In the genomic region with DNA sequence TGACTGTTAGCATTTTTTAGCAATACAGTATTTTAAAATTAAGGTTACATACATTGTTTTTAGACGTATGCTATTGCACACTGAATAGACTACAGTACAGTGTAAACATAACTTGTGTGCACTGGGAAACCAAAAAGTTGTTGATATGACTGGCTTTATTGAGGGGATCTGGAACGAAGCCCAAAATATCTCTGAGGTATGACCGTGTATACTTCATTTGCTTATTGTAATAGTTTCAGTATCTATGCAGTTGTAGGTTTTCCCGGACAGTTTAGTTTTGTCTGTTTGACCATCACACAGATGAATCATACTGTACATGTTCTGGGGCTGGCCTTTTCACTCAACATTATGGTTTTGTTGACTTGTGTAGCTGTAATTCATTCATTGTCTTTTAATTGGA, we compare ENCODE assay signal across 14 cellular contexts. TPM values are rescaled to one million over a fixed set of nuclear protein-coding genes. Genes with fewer than 3 reads are reported as not detected.
A peak's percentile ranks its signal among the peaks of the same experiment; 100 is the strongest.
DNase-seq lines count a peak whose midpoint lies in the region; ATAC-seq, FAIRE-seq and TF ChIP-seq lines count a peak whose summit lies in the region.
"Had no signal": no experiment of that assay in that cellular context is flagged by ENCODE, and none has a peak within 500 bp of the region (broad histone marks: within the 10 kb centered on the region; RNA-seq: fewer than 3 reads in every experiment).

No MANE protein-coding gene starts in this region.

- TF ChIP-seq CTCF in HepG2 (CRISPR knock-in tag; IDR thresholded peaks at IDR 0.05) (no peak), right lobe of liver (IDR thresholded peaks at IDR 0.05) (no peak)
- TF ChIP-seq CTCF in activated CD8-positive, alpha-beta T cell treated with anti-CD3 and anti-CD28 coated beads for 36 hours (IDR thresholded peaks at IDR 0.05), result no peak

- H3K4me3 ChIP-seq in HepG2 (replicated peaks in 1 of 3; ENCODE audit: insufficient read depth in 1 of 3, low read depth in 2 of 3, low read length in 3 of 3) (no peak overlapping the region), right lobe of liver (no peak overlapping the region), right cardiac atrium (ENCODE audit: low read length) (no peak overlapping the region)
- H3K4me3 ChIP-seq: BLaER1, cardiac muscle cell had no signal

- H3K4me3 Mint-ChIP-seq in activated CD8-positive, alpha-beta T cell treated with anti-CD3 and anti-CD28 coated beads for 36 hours, result no peak overlapping the region

- no peaks in the 10 kb centered on the region for H3K79me2 ChIP-seq in HepG2 (ENCODE audit: insufficient read depth, low read length)

- POLR2A ChIA-PET in HepG2 (lab: Yijun Ruan, JAX), result interaction anchor here (1.0 to 3.9 kb wide), 9 partner anchors 11 to 170 kb away, joined by 3 to 27 read pairs (median 5); a partner anchor contains a TSS
- POLR2A ChIA-PET in activated CD8-positive, alpha-beta T cell treated with anti-CD3 and anti-CD28 coated beads for 36 hours (lab: Charles Lee), result interaction anchor here (0.6 kb wide), 1 partner anchor 334 kb away, joined by 4 read pairs; no protein-coding TSS in a partner anchor

- CTCF ChIA-PET in HepG2 (lab: Yijun Ruan, JAX; ENCODE audit: low intra/inter-chr PET ratio, low total read pairs), result no interaction called here
- CTCF ChIA-PET in activated CD8-positive, alpha-beta T cell treated with anti-CD3 and anti-CD28 coated beads for 36 hours (lab: Charles Lee), result interaction anchor here (1.6 kb wide), 1 partner anchor 21 kb away, joined by 3 read pairs; no protein-coding TSS in a partner anchor

- H3K4me1 ChIP-seq in HepG2 (ENCODE audit: insufficient read depth, low read length) (peaks cover 49% of the 10 kb centered on the region), right lobe of liver (peaks cover 0 to 8% (median 0%) of the 10 kb centered on the region in 4 donors), right cardiac atrium (ENCODE audit: control insufficient read depth, insufficient read depth, low read length) (no peaks in the 10 kb centered on the region)
- H3K4me1 ChIP-seq: BLaER1 had no signal

- intact Hi-C loops in HepG2 (cut with micrococcal nuclease; ENCODE audit: unreplicated experiment) (no loop called here), right lobe of liver (cut with DNase I) (loop anchor here in 1 of 2 donors (10.0 kb wide), 1 partner anchor 46 kb away; a partner anchor contains a TSS), right cardiac atrium (cut with DNase I) (loop anchor here in 2 of 4 donors (10.0 kb wide), 1 partner anchor 46 kb away; a partner anchor contains a TSS)
- intact Hi-C loops in activated CD8-positive, alpha-beta T cell treated with anti-CD3 and anti-CD28 coated beads for 36 hours (cut with micrococcal nuclease), result no loop called here

- no peaks in the 10 kb centered on the region for H4K20me1 ChIP-seq in HepG2 (ENCODE audit: insufficient read depth, low read length)
- H4K20me1 ChIP-seq: BLaER1 had no signal

- BruUV-seq in HepG2 (replicated peaks; lab: Mats Ljungman, UMichigan), result no TSS peak

- H3K36me3 ChIP-seq in HepG2 (replicated peaks in 1 of 2; ENCODE audit: control insufficient read depth in 1 of 2, insufficient read depth in 2 of 2, low read length in 2 of 2) (no peaks in the 10 kb centered on the region), right lobe of liver (no peaks in the 10 kb centered on the region)
- H3K36me3 ChIP-seq: BLaER1, cardiac muscle cell had no signal

- TF ChIP-seq EP300 in HepG2 (IDR thresholded peaks at IDR 0.05; ENCODE audit: low read depth in 2 of 2, low read length in 2 of 2), result no peak
- no peak for TF ChIP-seq EP300 in HepG2 (CRISPR knock-in tag; IDR thresholded peaks at IDR 0.05; ENCODE audit: borderline replicate concordance)

- FAIRE-seq in HepG2 (lab: Jason Lieb, UNC), result no peak
- FAIRE-seq: islet of Langerhans had no signal

- H3K36me3 Mint-ChIP-seq in activated CD8-positive, alpha-beta T cell treated with anti-CD3 and anti-CD28 coated beads for 36 hours (ENCODE audit: low read depth), result no peaks in the 10 kb centered on the region

- no peak for TF ChIP-seq RAD21 in HepG2 (CRISPR knock-in tag; IDR thresholded peaks at IDR 0.05)

- no peaks in the 10 kb centered on the region for H3K9me3 Mint-ChIP-seq in activated CD8-positive, alpha-beta T cell treated with anti-CD3 and anti-CD28 coated beads for 36 hours

- peak; percentile 60 for DNase-seq in HepG2 (ENCODE audit: low spot score)
- DNase-seq in right lobe of liver, result no peak
- no peak for DNase-seq in activated CD8-positive, alpha-beta T cell treated with anti-CD3 and anti-CD28 coated beads for 36 hours
- no peak for DNase-seq in right cardiac atrium
- DNase-seq in HuH-7.5 (ENCODE audit: low spot score), result no peak
- DNase-seq: GOT3 had no signal

- peaks cover 10% of the 10 kb centered on the region for H3K27me3 Mint-ChIP-seq in activated CD8-positive, alpha-beta T cell treated with anti-CD3 and anti-CD28 coated beads for 36 hours

- H3K9me3 ChIP-seq in HepG2 (ENCODE audit: low read length), result no peaks in the 10 kb centered on the region
- H3K9me3 ChIP-seq in right lobe of liver, result no peaks in the 10 kb centered on the region
- no peaks in the 10 kb centered on the region for H3K9me3 ChIP-seq in right cardiac atrium (ENCODE audit: control insufficient read depth, low read length)
- H3K9me3 ChIP-seq: BLaER1 had no signal

- in situ Hi-C loops in HepG2 (cut with HindIII; ENCODE audit: extremely low pct_ligation_motif_present, low pct_unique_long_range_greater_than_20kb), result loop anchor here (25.0 kb wide), 1 partner anchor 1054 kb away; a partner anchor contains a TSS

- H3K4me2 ChIP-seq in HepG2 (ENCODE audit: low read depth, low read length), result peak overlapping the region; percentile 4; the same call in 1 of the 2 replicates
- H3K4me2 ChIP-seq: BLaER1 had no signal

- 5% methylated on average over 4 of the region's 4 CpGs for WGBS in HepG2 (ENCODE audit: low lambda C conversion rate)
- WGBS in right lobe of liver (ENCODE audit: insufficient coverage, low coverage, low lambda C conversion rate, missing lambda C conversion rate), result 52% methylated on average over 4 of the region's 4 CpGs
- 61% methylated on average over 4 of the region's 4 CpGs for WGBS in right cardiac atrium

- H3K4me1 Mint-ChIP-seq in activated CD8-positive, alpha-beta T cell treated with anti-CD3 and anti-CD28 coated beads for 36 hours (ENCODE audit: low read depth), result peaks cover 19% of the 10 kb centered on the region

- TF ChIP-seq POLR2A in HepG2 (IDR thresholded peaks at IDR 0.05; ENCODE audit: insufficient read depth in 1 of 2, low read depth in 2 of 2, low read length in 2 of 2), result no peak
- TF ChIP-seq POLR2A in right lobe of liver (IDR thresholded peaks at IDR 0.05), result no peak

- H3K27me3 ChIP-seq in HepG2 (ENCODE audit: control insufficient read depth in 1 of 2, insufficient read depth in 2 of 2, low read length in 2 of 2), result peaks cover 1 to 6% of the 10 kb centered on the region in 2 experiments; a peak in 1 of 5 replicates
- no peaks in the 10 kb centered on the region for H3K27me3 ChIP-seq in right lobe of liver
- H3K27me3 ChIP-seq in right cardiac atrium (ENCODE audit: control insufficient read depth, insufficient read depth), result no peaks in the 10 kb centered on the region
- H3K27me3 ChIP-seq: BLaER1, cardiac muscle cell had no signal

- no peak overlapping the region for H2AFZ ChIP-seq in HepG2 (ENCODE audit: low read length)

- H3K9ac ChIP-seq in HepG2 (ENCODE audit: insufficient read depth, low read depth, low read length), result no peak overlapping the region
- H3K9ac ChIP-seq: BLaER1 had no signal

- ATAC-seq in HepG2 (peak; percentile 16; the same call in 1 of the 3 replicates), right lobe of liver (no peak), HG03060 (IDR thresholded peaks at IDR 0.05; ENCODE audit: low read depth, unreplicated experiment) (peak; percentile 61), right cardiac atrium (no peak), GM19328 (IDR thresholded peaks at IDR 0.05; ENCODE audit: unreplicated experiment) (no peak), GM19397 (IDR thresholded peaks at IDR 0.05; ENCODE audit: unreplicated experiment) (no peak)
- peak; percentile 35 for ATAC-seq in activated CD8-positive, alpha-beta T cell treated with anti-CD3 and anti-CD28 coated beads for 36 hours

- H3K27ac ChIP-seq in HepG2 (ENCODE audit: extremely low read length, insufficient read depth, low read length) (no peak overlapping the region), right lobe of liver (no peak overlapping the region), right cardiac atrium (ENCODE audit: low read length) (no peak overlapping the region)
- H3K27ac ChIP-seq: BLaER1, cardiac muscle cell, VCaP had no signal

- no peak overlapping the region for H3K27ac Mint-ChIP-seq in activated CD8-positive, alpha-beta T cell treated with anti-CD3 and anti-CD28 coated beads for 36 hours

RNA-seq across cellular contexts. Expression of a gene that starts 6.9 kb away (rescaled TPM):
- total RNA-seq in HepG2 (2016; rRNA removed; fragmentation: Illumina TruSeq; extraction: Trizol) (6.0 and 6.8 TPM in 2 replicates), right lobe of liver (under 1 TPM in 5 of 6 experiments, not detected in 1; 0.25 to 0.82 (median 0.51) TPM), right cardiac atrium (1 to 10 TPM; 1.6 to 5.0 (median 3.4) TPM)
- total RNA-seq in HepG2 (2016; cell fraction: cytosol; rRNA removed; fragmentation: Illumina TruSeq; extraction: Trizol; ENCODE audit: low read depth), result 1.6 and 1.7 TPM in 2 replicates
- 6.0 and 7.4 TPM in 2 replicates for total RNA-seq in HepG2 (2016; cell fraction: insoluble cytoplasmic fraction; rRNA removed; fragmentation: Illumina TruSeq; extraction: Trizol)
- 5.7 and 5.8 TPM in 2 replicates for total RNA-seq in HepG2 (2016; cell fraction: membrane; rRNA removed; fragmentation: Illumina TruSeq; extraction: Trizol)
- total RNA-seq in HepG2 (2016; cell fraction: nucleus; rRNA removed; fragmentation: Illumina TruSeq; extraction: Trizol), result 3.1 and 3.9 TPM in 2 replicates
- polyA plus RNA-seq in HepG2 (2011; rRNA removed) (4.8 and 7.3 TPM in 2 replicates), right cardiac atrium (2.4 TPM)
- polyA plus RNA-seq in HepG2 (2011; cell fraction: cytosol; rRNA removed), result 3.7 and 5.8 TPM in 2 replicates
- polyA plus RNA-seq in HepG2 (2011; cell fraction: nucleus; rRNA removed), result 6.9 and 7.3 TPM in 2 replicates
- 8.0 and 9.2 TPM in 2 replicates for polyA plus RNA-seq in HepG2 (2012)
- 2.7 and 3.0 TPM in 2 replicates for polyA plus RNA-seq in HepG2 (2016; cell fraction: cytosol; fragmentation: Illumina TruSeq; extraction: Trizol; ENCODE audit: low read depth)
- 14.0 and 15.9 TPM in 2 replicates for polyA plus RNA-seq in HepG2 (2016; cell fraction: insoluble cytoplasmic fraction; fragmentation: Illumina TruSeq; extraction: Trizol; ENCODE audit: low read depth)
- polyA plus RNA-seq in HepG2 (2016; cell fraction: membrane; fragmentation: Illumina TruSeq; extraction: Trizol; ENCODE audit: low read depth), result 6.6 and 9.0 TPM in 2 replicates
- 10.6 and 12.2 TPM in 2 replicates for polyA plus RNA-seq in HepG2 (2016; cell fraction: nucleus; fragmentation: Illumina TruSeq; extraction: Trizol; ENCODE audit: insufficient read depth, low read depth)
- 12.3 and 22.9 TPM in 2 replicates for polyA minus RNA-seq in HepG2 (2011; rRNA and poly(A)+ RNA removed; ENCODE audit: low replicate concordance)
- polyA minus RNA-seq in HepG2 (2011; cell fraction: cytosol; rRNA and poly(A)+ RNA removed), result 6.7 and 6.9 TPM in 2 replicates
- 3.7 and 4.5 TPM in 2 replicates for polyA minus RNA-seq in HepG2 (2011; cell fraction: nucleus; rRNA and poly(A)+ RNA removed)
- total RNA-seq in activated CD8-positive, alpha-beta T cell treated with anti-CD3 and anti-CD28 coated beads for 36 hours, result 1 to 10 TPM; 1.8 to 2.1 TPM
- polyA plus RNA-seq: cardiac muscle cell had no signal

RNA-seq across cellular contexts. Expression of a gene that starts 11.3 kb away (rescaled TPM):
- total RNA-seq in HepG2 (2016; rRNA removed; fragmentation: Illumina TruSeq; extraction: Trizol), result 43.5 and 69.2 TPM in 2 replicates
- total RNA-seq in HepG2 (2016; cell fraction: cytosol; rRNA removed; fragmentation: Illumina TruSeq; extraction: Trizol; ENCODE audit: low read depth), result 14.1 and 15.2 TPM in 2 replicates
- 34.4 and 70.7 TPM in 2 replicates for total RNA-seq in HepG2 (2016; cell fraction: insoluble cytoplasmic fraction; rRNA removed; fragmentation: Illumina TruSeq; extraction: Trizol)
- total RNA-seq in HepG2 (2016; cell fraction: membrane; rRNA removed; fragmentation: Illumina TruSeq; extraction: Trizol), result 29.3 and 33.1 TPM in 2 replicates
- total RNA-seq in HepG2 (2016; cell fraction: nucleus; rRNA removed; fragmentation: Illumina TruSeq; extraction: Trizol), result 46.1 and 48.0 TPM in 2 replicates
- 51.2 and 55.2 TPM in 2 replicates for polyA plus RNA-seq in HepG2 (2011; rRNA removed)
- polyA plus RNA-seq in HepG2 (2011; cell fraction: cytosol; rRNA removed), result 29.3 and 36.1 TPM in 2 replicates
- 180 and 272 TPM in 2 replicates for polyA plus RNA-seq in HepG2 (2011; cell fraction: nucleus; rRNA removed)
- polyA plus RNA-seq in HepG2 (2012), result 37.6 and 43.1 TPM in 2 replicates
- 8.3 and 9.2 TPM in 2 replicates for polyA plus RNA-seq in HepG2 (2016; cell fraction: cytosol; fragmentation: Illumina TruSeq; extraction: Trizol; ENCODE audit: low read depth)
- 36.0 and 58.3 TPM in 2 replicates for polyA plus RNA-seq in HepG2 (2016; cell fraction: insoluble cytoplasmic fraction; fragmentation: Illumina TruSeq; extraction: Trizol; ENCODE audit: low read depth)
- polyA plus RNA-seq in HepG2 (2016; cell fraction: membrane; fragmentation: Illumina TruSeq; extraction: Trizol; ENCODE audit: low read depth), result 16.5 and 18.3 TPM in 2 replicates
- 122 and 136 TPM in 2 replicates for polyA plus RNA-seq in HepG2 (2016; cell fraction: nucleus; fragmentation: Illumina TruSeq; extraction: Trizol; ENCODE audit: insufficient read depth, low read depth)
- polyA minus RNA-seq in HepG2 (2011; rRNA and poly(A)+ RNA removed; ENCODE audit: low replicate concordance), result 74.1 and 111 TPM in 2 replicates
- polyA minus RNA-seq in HepG2 (2011; cell fraction: cytosol; rRNA and poly(A)+ RNA removed), result 26.2 and 33.8 TPM in 2 replicates
- 24.3 and 26.9 TPM in 2 replicates for polyA minus RNA-seq in HepG2 (2011; cell fraction: nucleus; rRNA and poly(A)+ RNA removed)
- 10 to 100 TPM; 10.7 to 20.1 (median 13.3) TPM for total RNA-seq in right lobe of liver
- 10 to 100 TPM; 55.4 to 56.8 TPM for total RNA-seq in activated CD8-positive, alpha-beta T cell treated with anti-CD3 and anti-CD28 coated beads for 36 hours
- 10 to 100 TPM; 13.5 to 24.0 (median 20.0) TPM for total RNA-seq in right cardiac atrium
- polyA plus RNA-seq in right cardiac atrium, result 15.7 TPM

RNA-seq across cellular contexts. Expression of a gene that starts 18.7 kb away (rescaled TPM):
- total RNA-seq in HepG2 (2016; rRNA removed; fragmentation: Illumina TruSeq; extraction: Trizol), result 70.9 and 165 TPM in 2 replicates
- total RNA-seq in HepG2 (2016; cell fraction: cytosol; rRNA removed; fragmentation: Illumina TruSeq; extraction: Trizol; ENCODE audit: low read depth), result 13.2 and 15.8 TPM in 2 replicates
- total RNA-seq in HepG2 (2016; cell fraction: insoluble cytoplasmic fraction; rRNA removed; fragmentation: Illumina TruSeq; extraction: Trizol), result 59.3 and 162 TPM in 2 replicates
- 25.4 and 27.2 TPM in 2 replicates for total RNA-seq in HepG2 (2016; cell fraction: membrane; rRNA removed; fragmentation: Illumina TruSeq; extraction: Trizol)
- total RNA-seq in HepG2 (2016; cell fraction: nucleus; rRNA removed; fragmentation: Illumina TruSeq; extraction: Trizol), result 122 and 155 TPM in 2 replicates
- polyA plus RNA-seq in HepG2 (2011; rRNA removed), result 307 and 450 TPM in 2 replicates
- 311 and 377 TPM in 2 replicates for polyA plus RNA-seq in HepG2 (2011; cell fraction: cytosol; rRNA removed)
- 302 and 372 TPM in 2 replicates for polyA plus RNA-seq in HepG2 (2011; cell fraction: nucleus; rRNA removed)
- polyA plus RNA-seq in HepG2 (2012), result 396 and 449 TPM in 2 replicates
- polyA plus RNA-seq in HepG2 (2016; cell fraction: cytosol; fragmentation: Illumina TruSeq; extraction: Trizol; ENCODE audit: low read depth), result 15.6 and 16.1 TPM in 2 replicates
- polyA plus RNA-seq in HepG2 (2016; cell fraction: insoluble cytoplasmic fraction; fragmentation: Illumina TruSeq; extraction: Trizol; ENCODE audit: low read depth), result 54.0 and 67.9 TPM in 2 replicates
- polyA plus RNA-seq in HepG2 (2016; cell fraction: membrane; fragmentation: Illumina TruSeq; extraction: Trizol; ENCODE audit: low read depth), result 22.0 and 23.6 TPM in 2 replicates
- 194 and 212 TPM in 2 replicates for polyA plus RNA-seq in HepG2 (2016; cell fraction: nucleus; fragmentation: Illumina TruSeq; extraction: Trizol; ENCODE audit: insufficient read depth, low read depth)
- 0.58 and 518 TPM in 2 replicates for polyA minus RNA-seq in HepG2 (2011; rRNA and poly(A)+ RNA removed; ENCODE audit: low replicate concordance)
- 120 and 232 TPM in 2 replicates for polyA minus RNA-seq in HepG2 (2011; cell fraction: cytosol; rRNA and poly(A)+ RNA removed)
- polyA minus RNA-seq in HepG2 (2011; cell fraction: nucleus; rRNA and poly(A)+ RNA removed), result 89.4 and 148 TPM in 2 replicates
- 100 to 1,000 TPM; 309 to 739 (median 533) TPM for total RNA-seq in right lobe of liver
- 1 to 10 TPM in 1 of 2 experiments, under 1 TPM in 1; 0.99 to 1.4 TPM for total RNA-seq in activated CD8-positive, alpha-beta T cell treated with anti-CD3 and anti-CD28 coated beads for 36 hours
- 10 to 100 TPM; 10.9 to 19.8 (median 12.0) TPM for total RNA-seq in right cardiac atrium
- 3.0 TPM for polyA plus RNA-seq in right cardiac atrium

RNA-seq across cellular contexts. Expression of a gene that starts 30.0 kb away (rescaled TPM):
- total RNA-seq in HepG2 (2016; rRNA removed; fragmentation: Illumina TruSeq; extraction: Trizol) (5.6 and 5.9 TPM in 2 replicates), right lobe of liver (under 1 TPM in 2 of 6 experiments, not detected in 4; 0.09 to 0.25 TPM), right cardiac atrium (not detected)
- 3.4 and 6.6 TPM in 2 replicates for total RNA-seq in HepG2 (2016; cell fraction: cytosol; rRNA removed; fragmentation: Illumina TruSeq; extraction: Trizol; ENCODE audit: low read depth)
- total RNA-seq in HepG2 (2016; cell fraction: insoluble cytoplasmic fraction; rRNA removed; fragmentation: Illumina TruSeq; extraction: Trizol), result 4.8 and 8.3 TPM in 2 replicates
- total RNA-seq in HepG2 (2016; cell fraction: membrane; rRNA removed; fragmentation: Illumina TruSeq; extraction: Trizol), result 6.1 and 6.6 TPM in 2 replicates
- 4.4 TPM in 2 replicates for total RNA-seq in HepG2 (2016; cell fraction: nucleus; rRNA removed; fragmentation: Illumina TruSeq; extraction: Trizol)
- polyA plus RNA-seq in HepG2 (2011; rRNA removed) (3.5 and 3.6 TPM in 2 replicates), right cardiac atrium (0.05 TPM)
- 3.2 and 3.7 TPM in 2 replicates for polyA plus RNA-seq in HepG2 (2011; cell fraction: cytosol; rRNA removed)
- 2.9 and 3.6 TPM in 2 replicates for polyA plus RNA-seq in HepG2 (2011; cell fraction: nucleus; rRNA removed)
- 1.8 and 3.2 TPM in 2 replicates for polyA plus RNA-seq in HepG2 (2012)
- polyA plus RNA-seq in HepG2 (2016; cell fraction: cytosol; fragmentation: Illumina TruSeq; extraction: Trizol; ENCODE audit: low read depth), result 3.9 and 4.5 TPM in 2 replicates
- polyA plus RNA-seq in HepG2 (2016; cell fraction: insoluble cytoplasmic fraction; fragmentation: Illumina TruSeq; extraction: Trizol; ENCODE audit: low read depth), result 5.7 and 6.7 TPM in 2 replicates
- polyA plus RNA-seq in HepG2 (2016; cell fraction: membrane; fragmentation: Illumina TruSeq; extraction: Trizol; ENCODE audit: low read depth), result 5.8 and 6.2 TPM in 2 replicates
- 10.4 and 12.4 TPM in 2 replicates for polyA plus RNA-seq in HepG2 (2016; cell fraction: nucleus; fragmentation: Illumina TruSeq; extraction: Trizol; ENCODE audit: insufficient read depth, low read depth)
- 4.9 TPM in 1 of 2 replicates, not detected in the other for polyA minus RNA-seq in HepG2 (2011; rRNA and poly(A)+ RNA removed; ENCODE audit: low replicate concordance)
- polyA minus RNA-seq in HepG2 (2011; cell fraction: cytosol; rRNA and poly(A)+ RNA removed), result 0.97 and 0.99 TPM in 2 replicates
- 1.6 and 2.2 TPM in 2 replicates for polyA minus RNA-seq in HepG2 (2011; cell fraction: nucleus; rRNA and poly(A)+ RNA removed)
- not detected for total RNA-seq in activated CD8-positive, alpha-beta T cell treated with anti-CD3 and anti-CD28 coated beads for 36 hours
- total RNA-seq: cardiac muscle cell, temporal lobe had no signal

RNA-seq across cellular contexts. Expression of a gene that starts 37.1 kb away (rescaled TPM):
- 71.1 and 171 TPM in 2 replicates for total RNA-seq in HepG2 (2016; rRNA removed; fragmentation: Illumina TruSeq; extraction: Trizol)
- total RNA-seq in HepG2 (2016; cell fraction: cytosol; rRNA removed; fragmentation: Illumina TruSeq; extraction: Trizol; ENCODE audit: low read depth), result 36.8 and 37.7 TPM in 2 replicates
- total RNA-seq in HepG2 (2016; cell fraction: insoluble cytoplasmic fraction; rRNA removed; fragmentation: Illumina TruSeq; extraction: Trizol), result 65.1 and 180 TPM in 2 replicates
- total RNA-seq in HepG2 (2016; cell fraction: membrane; rRNA removed; fragmentation: Illumina TruSeq; extraction: Trizol), result 37.5 and 44.4 TPM in 2 replicates
- total RNA-seq in HepG2 (2016; cell fraction: nucleus; rRNA removed; fragmentation: Illumina TruSeq; extraction: Trizol), result 202 and 235 TPM in 2 replicates
- 513 and 772 TPM in 2 replicates for polyA plus RNA-seq in HepG2 (2011; rRNA removed)
- polyA plus RNA-seq in HepG2 (2011; cell fraction: cytosol; rRNA removed), result 355 and 506 TPM in 2 replicates
- polyA plus RNA-seq in HepG2 (2011; cell fraction: nucleus; rRNA removed), result 3,065 and 3,175 TPM in 2 replicates
- polyA plus RNA-seq in HepG2 (2012), result 460 and 611 TPM in 2 replicates
- 25.3 and 27.9 TPM in 2 replicates for polyA plus RNA-seq in HepG2 (2016; cell fraction: cytosol; fragmentation: Illumina TruSeq; extraction: Trizol; ENCODE audit: low read depth)
- polyA plus RNA-seq in HepG2 (2016; cell fraction: insoluble cytoplasmic fraction; fragmentation: Illumina TruSeq; extraction: Trizol; ENCODE audit: low read depth), result 66.3 and 72.4 TPM in 2 replicates
- polyA plus RNA-seq in HepG2 (2016; cell fraction: membrane; fragmentation: Illumina TruSeq; extraction: Trizol; ENCODE audit: low read depth), result 31.9 and 32.4 TPM in 2 replicates
- polyA plus RNA-seq in HepG2 (2016; cell fraction: nucleus; fragmentation: Illumina TruSeq; extraction: Trizol; ENCODE audit: insufficient read depth, low read depth), result 450 and 455 TPM in 2 replicates
- polyA minus RNA-seq in HepG2 (2011; rRNA and poly(A)+ RNA removed; ENCODE audit: low replicate concordance), result 88.1 and 583 TPM in 2 replicates
- polyA minus RNA-seq in HepG2 (2011; cell fraction: cytosol; rRNA and poly(A)+ RNA removed), result 179 and 284 TPM in 2 replicates
- polyA minus RNA-seq in HepG2 (2011; cell fraction: nucleus; rRNA and poly(A)+ RNA removed), result 584 and 876 TPM in 2 replicates
- total RNA-seq in right lobe of liver, result 1,000 to 10,000 TPM; 1,939 to 4,112 (median 3,131) TPM
- under 1 TPM; 0.43 to 0.45 TPM for total RNA-seq in activated CD8-positive, alpha-beta T cell treated with anti-CD3 and anti-CD28 coated beads for 36 hours
- total RNA-seq in right cardiac atrium, result 10 to 100 TPM; 14.2 to 34.2 (median 24.2) TPM
- polyA plus RNA-seq in right cardiac atrium, result 10.4 TPM

Comparison
In these comparisons a context has a peak if more than half of its experiments do, and no peak if none do; other contexts are left out.
1. ATAC-seq: peak in HepG2 (single experiment), HG03060 (single experiment) and activated CD8-positive, alpha-beta T cell treated with anti-CD3 and anti-CD28 coated beads for 36 hours (single experiment); none in right lobe of liver (0 of 4), right cardiac atrium (0 of 2), GM19328 (single experiment) and GM19397 (single experiment).